10 cellular contexts compared by ENCODE assay signal in genomic region chr15:67098768-67099282, GRCh38. TPM values are rescaled to one million over a fixed set of nuclear protein-coding genes. Genes with fewer than 3 reads are reported as not detected.
DNase-seq lines count a peak whose midpoint lies in the region; ATAC-seq and TF ChIP-seq lines count a peak whose summit lies in the region.
"Had no signal": no experiment of that assay in that cellular context is flagged by ENCODE, and none has a peak within 500 bp of the region (broad histone marks: within the 10 kb centered on the region; RNA-seq: fewer than 3 reads in every experiment).

No MANE protein-coding gene starts in this region.

- CTCF ChIA-PET in Calu3 (lab: Charles Lee): interaction anchor here (0.7 kb wide), 1 partner anchor 36 kb away, joined by 3 read pairs; no protein-coding TSS in a partner anchor

- TF ChIP-seq CTCF in Calu3 (IDR thresholded peaks at IDR 0.05; ENCODE audit: unreplicated experiment) (no peak), fibroblast of mammary gland (conservative IDR thresholded peaks at IDR 0.05; ENCODE audit: control insufficient read depth, insufficient read depth, low read depth, low read length) (no peak), retinal pigment epithelial cell (conservative IDR thresholded peaks at IDR 0.05; ENCODE audit: low read depth, low read length) (no peak)

- peaks cover 2% of the 10 kb centered on the region for H3K4me1 Mint-ChIP-seq in Calu3 (ENCODE audit: low read depth, unreplicated experiment)

- BruUV-seq in Calu3 (replicated peaks; lab: Mats Ljungman, UMichigan): no TSS peak

- H3K27me3 Mint-ChIP-seq in Calu3 (ENCODE audit: unreplicated experiment): no peaks in the 10 kb centered on the region

- peak overlapping the region; percentile 16 for H3K27ac Mint-ChIP-seq in Calu3 (ENCODE audit: unreplicated experiment)

- DNase-seq in Calu3 (no peak), fibroblast of mammary gland (ENCODE audit: low read depth) (no peak), retinal pigment epithelial cell (ENCODE audit: low read depth) (no peak), NCI-H1694 treated with DMSO at 0.1 percent for 48 hours (lab: John Stamatoyannopoulos, UW) (no peak), SIG-M5 treated with dmso at 0.1 percent for 504 hours (lab: John Stamatoyannopoulos, UW; ENCODE audit: unreplicated experiment) (no peak)
- DNase-seq: activated gamma-delta T cell, NCI-H510A treated with DMSO at 0.1 percent for 48 hours had no signal

- intact Hi-C loops in Calu3 (cut with micrococcal nuclease; ENCODE audit: unreplicated experiment): no loop called here

- no peaks in the 10 kb centered on the region for H3K9me3 Mint-ChIP-seq in Calu3 (ENCODE audit: low read depth, unreplicated experiment)

- no peak overlapping the region for H3K4me3 Mint-ChIP-seq in Calu3 (ENCODE audit: low read depth, unreplicated experiment)

- peaks cover 32% of the 10 kb centered on the region for H3K36me3 Mint-ChIP-seq in Calu3 (ENCODE audit: insufficient read depth, unreplicated experiment)

- ATAC-seq in SK-N-SH treated with all-trans-retinoic acid at 6 μM for 48 hours (peak; percentile 16), GM21717 (IDR thresholded peaks at IDR 0.05; ENCODE audit: unreplicated experiment) (no peak), HG02763 (IDR thresholded peaks at IDR 0.05; ENCODE audit: unreplicated experiment) (no peak)

- peak overlapping the region; percentile 25 for H3K4me3 ChIP-seq in fibroblast of mammary gland (ENCODE audit: control insufficient read depth, low read depth, low read length)
- peak overlapping the region; percentile 52 for H3K4me3 ChIP-seq in retinal pigment epithelial cell (ENCODE audit: low read length)

TF ChIP-seq in SK-N-SH treated with all-trans-retinoic acid at 6 μM for 48 hours, 23 proteins besides CTCF, POLR2A, EP300 and RAD21:
- TF ChIP-seq ZNF565 (CRISPR knock-in tag; conservative IDR thresholded peaks at IDR 0.05; ENCODE audit: low read depth) (no peak), BACH2 (CRISPR knock-in tag; IDR thresholded peaks at IDR 0.05; ENCODE audit: borderline replicate concordance) (no peak), OSR1 (CRISPR knock-in tag; IDR thresholded peaks at IDR 0.05) (no peak), ZFP30 (CRISPR knock-in tag; IDR thresholded peaks at IDR 0.05) (no peak)
- TF ChIP-seq, protein P1, sequence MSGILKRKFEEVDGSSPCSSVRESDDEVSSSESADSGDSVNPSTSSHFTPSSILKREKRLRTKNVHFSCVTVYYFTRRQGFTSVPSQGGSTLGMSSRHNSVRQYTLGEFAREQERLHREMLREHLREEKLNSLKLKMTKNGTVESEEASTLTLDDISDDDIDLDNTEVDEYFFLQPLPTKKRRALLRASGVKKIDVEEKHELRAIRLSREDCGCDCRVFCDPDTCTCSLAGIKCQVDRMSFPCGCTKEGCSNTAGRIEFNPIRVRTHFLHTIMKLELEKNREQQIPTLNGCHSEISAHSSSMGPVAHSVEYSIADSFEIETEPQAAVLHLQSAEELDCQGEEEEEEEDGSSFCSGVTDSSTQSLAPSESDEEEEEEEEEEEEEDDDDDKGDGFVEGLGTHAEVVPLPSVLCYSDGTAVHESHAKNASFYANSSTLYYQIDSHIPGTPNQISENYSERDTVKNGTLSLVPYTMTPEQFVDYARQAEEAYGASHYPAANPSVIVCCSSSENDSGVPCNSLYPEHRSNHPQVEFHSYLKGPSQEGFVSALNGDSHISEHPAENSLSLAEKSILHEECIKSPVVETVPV (CRISPR knock-in tag; IDR thresholded peaks at IDR 0.05): no peak
- TF ChIP-seq, protein P2, sequence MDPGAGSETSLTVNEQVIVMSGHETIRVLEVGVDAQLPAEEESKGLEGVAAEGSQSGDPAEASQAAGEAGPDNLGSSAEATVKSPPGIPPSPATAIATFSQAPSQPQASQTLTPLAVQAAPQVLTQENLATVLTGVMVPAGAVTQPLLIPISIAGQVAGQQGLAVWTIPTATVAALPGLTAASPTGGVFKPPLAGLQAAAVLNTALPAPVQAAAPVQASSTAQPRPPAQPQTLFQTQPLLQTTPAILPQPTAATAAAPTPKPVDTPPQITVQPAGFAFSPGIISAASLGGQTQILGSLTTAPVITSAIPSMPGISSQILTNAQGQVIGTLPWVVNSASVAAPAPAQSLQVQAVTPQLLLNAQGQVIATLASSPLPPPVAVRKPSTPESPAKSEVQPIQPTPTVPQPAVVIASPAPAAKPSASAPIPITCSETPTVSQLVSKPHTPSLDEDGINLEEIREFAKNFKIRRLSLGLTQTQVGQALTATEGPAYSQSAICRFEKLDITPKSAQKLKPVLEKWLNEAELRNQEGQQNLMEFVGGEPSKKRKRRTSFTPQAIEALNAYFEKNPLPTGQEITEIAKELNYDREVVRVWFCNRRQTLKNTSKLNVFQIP (CRISPR knock-in tag; IDR thresholded peaks at IDR 0.05; ENCODE audit: borderline replicate concordance, low read depth): no peak

RNA-seq across cellular contexts. Expression of gene SMAD3, which starts 33.4 kb away (rescaled TPM):
- total RNA-seq in Calu3 (2022): 121 and 147 TPM in 2 replicates
